23 cellular contexts compared by ENCODE assay signal in the genomic region with DNA sequence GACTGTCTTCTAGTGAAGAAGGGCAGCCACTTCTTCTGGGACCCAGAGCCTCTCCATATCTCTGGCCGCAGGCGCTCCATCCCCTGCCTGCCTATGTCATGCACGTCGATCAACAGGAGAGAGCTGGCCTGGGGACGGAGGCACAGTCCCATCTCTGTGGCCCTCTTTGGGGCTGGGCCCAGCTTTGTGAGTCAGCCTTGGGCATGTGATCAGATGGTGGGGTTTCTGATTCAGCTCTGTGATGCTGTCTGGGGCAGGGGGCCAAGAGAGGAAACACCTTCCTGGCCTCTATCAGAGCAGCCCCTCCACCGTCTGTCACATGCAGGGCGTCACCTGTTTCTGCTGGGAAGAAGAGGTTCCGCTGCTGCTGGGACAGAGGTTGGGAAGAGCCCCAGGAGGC.
A peak's percentile ranks its signal among the peaks of the same experiment; 100 is the strongest.
DNase-seq lines count a peak whose midpoint lies in the region; ATAC-seq lines count a peak whose summit lies in the region.
"Had no signal": no experiment of that assay in that cellular context is flagged by ENCODE, and none has a peak within 500 bp of the region (broad histone marks: within the 10 kb centered on the region; RNA-seq: fewer than 3 reads in every experiment).

No MANE protein-coding gene starts in this region.

- H3K23ac ChIP-seq in neuronal stem cell (ENCODE audit: low read depth, low read length, poor library complexity): peak overlapping the region; percentile 71

- no peak overlapping the region for H3K18ac ChIP-seq in neuronal stem cell (ENCODE audit: low read length)

- H4K8ac ChIP-seq in neuronal stem cell (ENCODE audit: low read depth, low read length): no peak overlapping the region

- H3K4me3 Mint-ChIP-seq in effector memory CD8-positive, alpha-beta T cell: no peak overlapping the region
- H3K4me3 Mint-ChIP-seq: activated CD4-positive, alpha-beta T cell treated with anti-CD3 and anti-CD28 coated beads, Interleukin-2, amount 10 ng/mL, durations not matched to agents 24 days and 14 days; H9; neural progenitor cell; T-helper 2 cell treated with Interferon-gamma antibody and Interleukin-4, amounts not matched to agents 5 μg/mL and 100 μg/mL, for 36 hours had no signal

- H3K36me3 ChIP-seq in MG63 (no peaks in the 10 kb centered on the region; the same call in 1 of the 2 replicates), neuronal stem cell (replicated peaks in 1 of 2; ENCODE audit: control insufficient read depth in 2 of 2, insufficient read depth in 2 of 2, low read length in 2 of 2) (peaks cover 15 to 66% of the 10 kb centered on the region in 2 donors)
- H3K36me3 ChIP-seq: prostate gland had no signal

- peak overlapping the region; percentile 14 for H2AK5ac ChIP-seq in neuronal stem cell (ENCODE audit: low read depth, low read length)

- H3K4me3 ChIP-seq in MG63 (no peak overlapping the region), neuronal stem cell (ENCODE audit: low read length in 2 of 2) (no peak overlapping the region)
- H3K4me3 ChIP-seq: ascending aorta, GM12878, hepatocyte, neural progenitor cell, prostate gland, upper lobe of right lung had no signal

- H3K14ac ChIP-seq in neuronal stem cell (ENCODE audit: low read length): no peak overlapping the region

- H2BK12ac ChIP-seq in neuronal stem cell (ENCODE audit: low read length): no peak overlapping the region

- peaks cover 42 to 49% of the 10 kb centered on the region in 2 donors for H3K4me1 Mint-ChIP-seq in effector memory CD8-positive, alpha-beta T cell (ENCODE audit: low read depth in 2 of 2)
- H3K4me1 Mint-ChIP-seq: neural progenitor cell had no signal

- H3K4me1 ChIP-seq in neuronal stem cell (ENCODE audit: control insufficient read depth in 2 of 2, insufficient read depth in 1 of 2, low read depth in 1 of 2, low read length in 2 of 2): peaks cover 0 to 7% of the 10 kb centered on the region in 2 donors
- H3K4me1 ChIP-seq: ascending aorta, neural progenitor cell had no signal

- H3K27me3 Mint-ChIP-seq in effector memory CD8-positive, alpha-beta T cell: no peaks in the 10 kb centered on the region

- H3K9me3 Mint-ChIP-seq in effector memory CD8-positive, alpha-beta T cell: no peaks in the 10 kb centered on the region
- H3K9me3 Mint-ChIP-seq: activated CD4-positive, alpha-beta T cell treated with anti-CD3 and anti-CD28 coated beads, Interleukin-2, amount 10 ng/mL, durations not matched to agents 24 days and 14 days; activated naive CD4-positive, alpha-beta T cell treated with anti-CD3 and anti-CD28 coated beads, Interleukin-2, amount 50 U/mL, for 72 hours; H9; neural progenitor cell; T-helper 2 cell treated with Interferon-gamma antibody and Interleukin-4, amounts not matched to agents 5 μg/mL and 100 μg/mL, for 36 hours had no signal

- WGBS in neuronal stem cell (ENCODE audit: extremely low coverage in 2 of 2, insufficient read length in 2 of 2, insufficient replicate concordance in 1 of 2), 2 donors: no CpG with 5 or more reads among the region's 8 CpGs

- H3K27me3 ChIP-seq in MG63 (no peaks in the 10 kb centered on the region), neuronal stem cell (ENCODE audit: control insufficient read depth in 3 of 3, insufficient read depth in 3 of 3, low read depth in 1 of 3, low read length in 3 of 3) (no peaks in the 10 kb centered on the region)
- H3K27me3 ChIP-seq: ascending aorta, foreskin keratinocyte, hepatocyte, neural progenitor cell, upper lobe of right lung had no signal

- peak overlapping the region; percentile 86 to 87 for H3K27ac Mint-ChIP-seq in effector memory CD8-positive, alpha-beta T cell
- H3K27ac Mint-ChIP-seq: activated CD4-positive, alpha-beta T cell treated with anti-CD3 and anti-CD28 coated beads, Interleukin-2, amount 10 ng/mL, durations not matched to agents 24 days and 14 days; activated naive CD4-positive, alpha-beta T cell treated with anti-CD3 and anti-CD28 coated beads, Interleukin-2, amount 50 U/mL, for 72 hours; T-helper 2 cell treated with Interferon-gamma antibody and Interleukin-4, amounts not matched to agents 5 μg/mL and 100 μg/mL, for 36 hours had no signal

- no peak overlapping the region for H3K4ac ChIP-seq in neuronal stem cell (ENCODE audit: low read length)

- peaks cover 37% of the 10 kb centered on the region for H3K36me3 Mint-ChIP-seq in effector memory CD8-positive, alpha-beta T cell (ENCODE audit: insufficient read depth)
- H3K36me3 Mint-ChIP-seq: activated naive CD4-positive, alpha-beta T cell treated with anti-CD3 and anti-CD28 coated beads, Interleukin-2, amount 50 U/mL, for 72 hours had no signal

- H4K91ac ChIP-seq in neuronal stem cell (ENCODE audit: low read depth, low read length, poor library complexity): no peak overlapping the region

- H3K4me2 ChIP-seq in neuronal stem cell (ENCODE audit: insufficient read depth, low read length, poor library complexity, severe bottlenecking): no peak overlapping the region
- H3K4me2 ChIP-seq: hepatocyte, neural progenitor cell had no signal

- H3K9me3 ChIP-seq in MG63 (no peaks in the 10 kb centered on the region), neuronal stem cell (replicated peaks in 1 of 2; ENCODE audit: control insufficient read depth in 2 of 2, insufficient read depth in 1 of 2, low read depth in 1 of 2, low read length in 2 of 2) (no peaks in the 10 kb centered on the region)
- H3K9me3 ChIP-seq: ascending aorta, prostate gland, upper lobe of right lung had no signal

- no peaks in the 10 kb centered on the region for H3K79me1 ChIP-seq in neuronal stem cell (ENCODE audit: low read depth, low read length)

- no peak overlapping the region for H2BK15ac ChIP-seq in neuronal stem cell (ENCODE audit: low read length)

- no peak overlapping the region for H3K27ac ChIP-seq in neuronal stem cell (replicated peaks; ENCODE audit: low read length)
- H3K27ac ChIP-seq: ascending aorta, foreskin keratinocyte, hepatocyte, neural progenitor cell, prostate gland, upper lobe of right lung, VCaP had no signal

- no peak for ATAC-seq in effector memory CD8-positive, alpha-beta T cell (replicated peaks)
- ATAC-seq in GM21360 (IDR thresholded peaks at IDR 0.05; ENCODE audit: unreplicated experiment) (no peak), HG03095 (IDR thresholded peaks at IDR 0.05; ENCODE audit: unreplicated experiment) (no peak), HG02588 (IDR thresholded peaks at IDR 0.05; ENCODE audit: unreplicated experiment) (no peak), HG03432 (IDR thresholded peaks at IDR 0.05; ENCODE audit: unreplicated experiment) (no peak)

- H3K9ac ChIP-seq in neuronal stem cell (ENCODE audit: low read depth, low read length, poor library complexity): peak overlapping the region; percentile 50
- H3K9ac ChIP-seq: neural progenitor cell had no signal

- H2AFZ ChIP-seq in neuronal stem cell (ENCODE audit: low read length): no peak overlapping the region
- H2AFZ ChIP-seq: hepatocyte, neural progenitor cell had no signal

- no peak overlapping the region for H2BK5ac ChIP-seq in neuronal stem cell (ENCODE audit: low read length)

- no peak overlapping the region for H2BK120ac ChIP-seq in neuronal stem cell (ENCODE audit: low read depth, low read length)

- DNase-seq in AG20443 (ENCODE audit: low spot score) (peak; percentile 67), MG63 (peak; percentile 31), neuronal stem cell (ENCODE audit: low spot score) (no peak)
- no peak for DNase-seq in effector memory CD8-positive, alpha-beta T cell
- DNase-seq: DND-41, foreskin keratinocyte, NCI-H1436, NCI-H446 treated with DMSO at 0.1 percent for 48 hours had no signal

Comparison
In these comparisons a context has a peak if more than half of its experiments do, and no peak if none do; other contexts are left out.
1. DNase-seq: peak in AG20443 (single experiment) and MG63 (single experiment); none in effector memory CD8-positive, alpha-beta T cell (0 of 3) and neuronal stem cell (single experiment).